Comparison of ENCODE assay signal across 17 cellular contexts in the genomic region with DNA sequence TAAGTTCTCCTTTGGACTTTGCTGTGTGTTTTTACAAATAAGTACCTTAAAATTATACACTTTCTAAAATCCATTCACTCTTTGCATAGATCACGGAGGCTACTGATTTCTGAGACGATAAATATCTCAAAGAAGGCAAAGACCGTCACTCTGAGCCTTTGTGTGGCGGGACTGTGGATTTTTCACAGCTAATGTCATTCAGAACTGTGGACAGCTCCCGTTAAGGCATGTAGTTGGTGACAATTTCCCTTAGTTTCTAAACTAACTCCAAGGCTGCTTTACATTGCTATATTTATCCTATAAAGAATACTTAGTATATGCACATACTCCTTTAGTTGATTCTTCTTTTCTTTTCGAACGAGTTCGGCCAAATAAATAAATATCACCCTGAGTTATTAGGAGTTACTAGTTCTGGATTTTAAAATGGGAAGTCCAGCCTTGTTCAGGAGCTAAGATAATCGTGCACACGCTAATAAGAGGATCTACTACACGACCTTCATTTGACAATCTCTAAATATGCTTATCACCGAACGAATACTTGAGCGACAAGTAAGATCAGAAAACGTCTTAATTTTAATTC. TPM values are rescaled to one million over a fixed set of nuclear protein-coding genes. Genes with fewer than 3 reads are reported as not detected.
DNase-seq lines count a peak whose midpoint lies in the region; ATAC-seq and TF ChIP-seq lines count a peak whose summit lies in the region.
"Had no signal": no experiment of that assay in that cellular context is flagged by ENCODE, and none has a peak within 500 bp of the region (broad histone marks: within the 10 kb centered on the region; RNA-seq: fewer than 3 reads in every experiment).

No MANE protein-coding gene starts in this region.

- no peaks in the 10 kb centered on the region for H3K36me3 ChIP-seq in A673 (ENCODE audit: insufficient read depth, low read length, poor library complexity, severe bottlenecking)
- H3K36me3 ChIP-seq: vagina had no signal

- no peak for ATAC-seq in GM18861 (IDR thresholded peaks at IDR 0.05; ENCODE audit: unreplicated experiment)

- peaks cover 63% of the 10 kb centered on the region for H3K27me3 ChIP-seq in A673 (replicated peaks; ENCODE audit: insufficient read depth, low read depth, low read length, poor library complexity)
- H3K27me3 ChIP-seq: vagina had no signal

- TF ChIP-seq CTCF in A673 (conservative IDR thresholded peaks at IDR 0.05; ENCODE audit: low read depth, low read length) = no peak

- BruUV-seq in A673 (replicated peaks; lab: Mats Ljungman, UMichigan) = no TSS peak

- POLR2A ChIA-PET in A673 (lab: Charles Lee; ENCODE audit: low non-redundant PET) = no interaction called here

- intact Hi-C loops in A673 (cut with micrococcal nuclease; ENCODE audit: unreplicated experiment) = no loop called here

- H3K27ac ChIP-seq in A673 (ENCODE audit: low read depth, low read length, poor library complexity, severe bottlenecking) = no peak overlapping the region
- H3K27ac ChIP-seq: C4-2B, PC-9, vagina had no signal

- DNase-seq in A673 (ENCODE audit: low spot score) = peak; percentile 30
- DNase-seq in HT-29 (ENCODE audit: low spot score) = peak; percentile 25
- peak; percentile 35 for DNase-seq in astrocyte of the hippocampus (ENCODE audit: low read depth, low spot score)
- DNase-seq in left kidney (ENCODE audit: low read depth, low spot score) = peak; percentile 73
- DNase-seq in NCI-H1436 (lab: John Stamatoyannopoulos, UW) = no peak
- DNase-seq in SIG-M5 (lab: John Stamatoyannopoulos, UW) = no peak
- DNase-seq in NCI-H2029 treated with DMSO at 0.1 percent for 48 hours (lab: John Stamatoyannopoulos, UW) = no peak
- DNase-seq: activated effector memory CD4-positive, alpha-beta T cell treated with Interleukin-2 at 50 U/mL for 16 hours; cortex of kidney; NCI-H1930; PC-9 had no signal

- H3K9me3 ChIP-seq in A673 (ENCODE audit: low read depth, low read length, poor library complexity, severe bottlenecking) = no peaks in the 10 kb centered on the region
- H3K9me3 ChIP-seq: vagina had no signal

- CTCF ChIA-PET in A673 (lab: Charles Lee) = no interaction called here

- H3K4me1 ChIP-seq in A673 (ENCODE audit: insufficient read depth, low read length, poor library complexity, severe bottlenecking) = peaks cover 8% of the 10 kb centered on the region

- no peak overlapping the region for H3K4me3 ChIP-seq in A673 (ENCODE audit: low read depth, low read length, poor library complexity, severe bottlenecking)
- H3K4me3 ChIP-seq: PC-9 had no signal

RNA-seq across cellular contexts. Expression of a gene that starts 1.8 kb away (rescaled TPM):
- total RNA-seq in A673 (2021) = 0.04 and 0.09 TPM in 2 replicates
- not detected in 2 replicates for total RNA-seq in HT-29 (2014; rRNA removed; shearing (Covaris generic))
- total RNA-seq: HT1080, mononuclear cell, PC-9, smooth muscle cell, vagina had no signal

Comparison
In these comparisons a context has a peak if more than half of its experiments do, and no peak if none do; other contexts are left out.
1. DNase-seq: peak in A673 (single experiment), HT-29 (single experiment), astrocyte of the hippocampus (single experiment) and left kidney (single experiment); none in NCI-H1436 (single experiment), SIG-M5 (single experiment) and NCI-H2029 treated with DMSO at 0.1 percent for 48 hours (single experiment).